25 cellular contexts compared by ENCODE assay signal in genomic region chr6:81977488-81977887, GRCh38.
DNase-seq lines count a peak whose midpoint lies in the region; ATAC-seq, FAIRE-seq and TF ChIP-seq lines count a peak whose summit lies in the region.
"Had no signal": no experiment of that assay in that cellular context is flagged by ENCODE, and none has a peak within 500 bp of the region (broad histone marks: within the 10 kb centered on the region; RNA-seq: fewer than 3 reads in every experiment).

No MANE protein-coding gene starts in this region.

- TF ChIP-seq EP300 in SK-N-SH (IDR thresholded peaks at IDR 0.05; ENCODE audit: borderline replicate concordance in 1 of 2, low read depth in 1 of 2, low read length in 1 of 2), result no peak

- peak; percentile 18 for FAIRE-seq in endometrium (lab: Jason Lieb, UNC)
- no peak for FAIRE-seq in GM12892 (lab: Jason Lieb, UNC)
- FAIRE-seq: A549, GM12878, islet of Langerhans, TTC549 had no signal

- no peak for TF ChIP-seq CTCF in SK-N-SH (IDR thresholded peaks at IDR 0.05)

- H3K9me3 ChIP-seq in SK-N-SH, result peaks cover 12% of the 10 kb centered on the region; the same call in 1 of the 2 replicates
- H3K9me3 ChIP-seq: body of pancreas, testis had no signal

- no peak for TF ChIP-seq POLR2A in GM12892 (IDR thresholded peaks at IDR 0.05; ENCODE audit: low read depth, low read length)

- DNase-seq in ELR (ENCODE audit: low read depth), result peak; percentile 54
- no peak for DNase-seq in SK-N-SH
- DNase-seq in kidney glomerular epithelial cell (lab: John Stamatoyannopoulos, UW), result peak; percentile 23
- no peak for DNase-seq in NCI-H1436 treated with DMSO at 0.1 percent for 48 hours (lab: John Stamatoyannopoulos, UW)
- no peak for DNase-seq in GM12892 (ENCODE audit: insufficient read length)
- DNase-seq: activated CD4-positive, alpha-beta T cell treated with anti-CD3 and anti-CD28 coated beads, Interleukin-2, amount 50 U/mL, for 4 hours; activated gamma-delta T cell treated with Interleukin-2 at 50 U/mL for 16 hours; activated T-cell treated with anti-CD3 and anti-CD28 coated beads, Interleukin-2, amount 50 U/mL, for 48 hours; AML-193; body of pancreas; CD4-positive, alpha-beta memory T cell; dorsolateral prefrontal cortex; NCI-H1048; NCI-H1694 treated with DMSO at 0.1 percent for 48 hours; NCI-H82; stimulated activated CD4-positive, alpha-beta T cell treated with anti-CD3 and anti-CD28 coated beads, Interleukin-1b, Interleukin-23, amount 100 ng/mL, for 48 hours; testis had no signal

- CTCF ChIA-PET in SK-N-SH (lab: Yijun Ruan, JAX), result no interaction called here

- WGBS in SK-N-SH (ENCODE audit: low lambda C conversion rate), result 73% methylated on average over 2 of the region's 2 CpGs

- ATAC-seq in HG03280 (IDR thresholded peaks at IDR 0.05; ENCODE audit: unreplicated experiment), result no peak
- ATAC-seq in GM18498 (IDR thresholded peaks at IDR 0.05; ENCODE audit: unreplicated experiment), result no peak
- ATAC-seq: A549, body of pancreas, GM12878 had no signal

- H3K4me1 ChIP-seq in SK-N-SH (ENCODE audit: control insufficient read depth in 1 of 2, insufficient read depth in 2 of 2, low read depth in 1 of 2, low read length in 1 of 2), result no peaks in the 10 kb centered on the region; a peak in 1 of 4 replicates
- H3K4me1 ChIP-seq: body of pancreas, right atrium auricular region, testis had no signal

- H3K9me2 ChIP-seq in SK-N-SH, result no peaks in the 10 kb centered on the region

- peaks cover 6% of the 10 kb centered on the region for H3F3A ChIP-seq in SK-N-SH (replicated peaks; ENCODE audit: insufficient read depth)

- no peak for TF ChIP-seq RAD21 in SK-N-SH (IDR thresholded peaks at IDR 0.05; ENCODE audit: low read length)

- no peak overlapping the region for H3K4me2 ChIP-seq in SK-N-SH
- H3K4me2 ChIP-seq: A549 had no signal

- POLR2A ChIA-PET in SK-N-SH (lab: Yijun Ruan, JAX), result no interaction called here

- H3K9ac ChIP-seq in SK-N-SH, result no peak overlapping the region

- H3K79me2 ChIP-seq in SK-N-SH (ENCODE audit: insufficient read depth), result no peaks in the 10 kb centered on the region

- H2AFZ ChIP-seq in SK-N-SH (ENCODE audit: low read depth), result no peak overlapping the region; the same call in 1 of the 2 replicates

- H4K20me1 ChIP-seq in SK-N-SH (ENCODE audit: insufficient read depth), result no peaks in the 10 kb centered on the region

- H3K27ac ChIP-seq in SK-N-SH (ENCODE audit: low read depth in 2 of 2, low read length in 1 of 2), result no peak overlapping the region
- H3K27ac ChIP-seq: A549, body of pancreas, dorsolateral prefrontal cortex, right atrium auricular region, testis had no signal

- no peaks in the 10 kb centered on the region for H3K27me3 ChIP-seq in SK-N-SH (ENCODE audit: insufficient read depth)
- H3K27me3 ChIP-seq: body of pancreas, dorsolateral prefrontal cortex, right atrium auricular region, testis had no signal

- H3K4me3 ChIP-seq in SK-N-SH (ENCODE audit: low read depth in 2 of 2, low read length in 1 of 2), result no peak overlapping the region
- H3K4me3 ChIP-seq: A549, body of pancreas, dorsolateral prefrontal cortex, GM12878, right atrium auricular region, testis had no signal

- H3K36me3 ChIP-seq in SK-N-SH (replicated peaks in 1 of 2; ENCODE audit: control insufficient read depth in 1 of 2, insufficient read depth in 2 of 2, low read length in 1 of 2), result peaks cover 0 to 2% of the 10 kb centered on the region in 2 experiments
- H3K36me3 ChIP-seq: right atrium auricular region had no signal

TF ChIP-seq in SK-N-SH, 30 proteins besides CTCF, POLR2A, EP300 and RAD21:
- TF ChIP-seq JUND (IDR thresholded peaks at IDR 0.05) (0 out of 2 replicates have a peak, but pooled peaks have one; percentile 9), POLR2AphosphoS5 (IDR thresholded peaks at IDR 0.05; ENCODE audit: low read depth, low read length) (no peak)

Comparison
In these comparisons a context has a peak if more than half of its experiments do, and no peak if none do; other contexts are left out.
1. DNase-seq: peak in ELR (single experiment) and kidney glomerular epithelial cell (single experiment); none in SK-N-SH (single experiment), NCI-H1436 treated with DMSO at 0.1 percent for 48 hours (single experiment) and GM12892 (single experiment).